ENCODE assay signal across 22 cellular contexts in the genomic region with DNA sequence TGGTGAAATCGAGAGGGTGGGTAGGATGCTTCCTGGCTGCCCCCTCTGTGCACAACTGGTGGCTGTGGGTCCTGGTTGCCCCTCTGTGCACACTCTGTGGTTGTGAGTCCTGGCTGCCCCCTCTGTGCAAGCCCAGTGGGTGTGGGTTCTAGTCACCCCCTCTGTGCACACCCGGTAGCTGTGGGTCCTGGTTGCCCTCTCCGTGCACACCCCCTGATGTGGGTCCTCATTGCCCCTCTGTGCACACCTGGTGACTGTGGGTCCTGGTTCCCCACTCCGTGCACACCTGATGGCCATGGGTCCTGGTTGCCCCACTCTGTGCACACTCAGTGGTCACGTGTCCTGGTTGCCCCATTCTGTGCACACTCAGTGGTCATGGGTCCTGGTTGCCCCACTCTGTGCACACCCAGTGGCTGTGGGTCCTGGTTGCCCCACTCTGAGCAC. TPM values are rescaled to one million over a fixed set of nuclear protein-coding genes. Genes with fewer than 3 reads are reported as not detected.
DNase-seq lines count a peak whose midpoint lies in the region; ATAC-seq and TF ChIP-seq lines count a peak whose summit lies in the region.
"Had no signal": no experiment of that assay in that cellular context is flagged by ENCODE, and none has a peak within 500 bp of the region (broad histone marks: within the 10 kb centered on the region; RNA-seq: fewer than 3 reads in every experiment).

No MANE protein-coding gene starts in this region.

- intact Hi-C loops in right cardiac atrium (cut with DNase I) (no loop called here), Right ventricle myocardium inferior (cut with DNase I) (no loop called here), upper lobe of right lung (cut with DNase I) (no loop called here)

- H3K79me2 ChIP-seq in SK-N-SH (ENCODE audit: insufficient read depth): no peaks in the 10 kb centered on the region

- H3K9me2 ChIP-seq in SK-N-SH: no peaks in the 10 kb centered on the region

- no peaks in the 10 kb centered on the region for H4K20me1 ChIP-seq in SK-N-SH (ENCODE audit: insufficient read depth)

- H3K4me1 ChIP-seq in SK-N-SH (ENCODE audit: control insufficient read depth in 1 of 2, insufficient read depth in 2 of 2, low read depth in 1 of 2, low read length in 1 of 2) (peaks cover 0 to 80% of the 10 kb centered on the region in 2 experiments; a peak in 2 of 4 replicates), right cardiac atrium (ENCODE audit: control insufficient read depth, insufficient read depth, low read length) (no peaks in the 10 kb centered on the region), neuronal stem cell (ENCODE audit: control insufficient read depth in 2 of 2, insufficient read depth in 1 of 2, low read depth in 1 of 2, low read length in 2 of 2) (no peaks in the 10 kb centered on the region), upper lobe of right lung (no peaks in the 10 kb centered on the region)
- H3K4me1 ChIP-seq: tibial artery had no signal

- H3K9me3 ChIP-seq in SK-N-SH: no peaks in the 10 kb centered on the region
- H3K9me3 ChIP-seq in right cardiac atrium (ENCODE audit: control insufficient read depth, low read length): no peaks in the 10 kb centered on the region
- H3K9me3 ChIP-seq in neuronal stem cell (replicated peaks in 1 of 2; ENCODE audit: control insufficient read depth in 2 of 2, insufficient read depth in 1 of 2, low read depth in 1 of 2, low read length in 2 of 2): no peaks in the 10 kb centered on the region
- H3K9me3 ChIP-seq in upper lobe of right lung: no peaks in the 10 kb centered on the region
- H3K9me3 ChIP-seq: tibial artery had no signal

- H3K4me3 ChIP-seq in SK-N-SH (ENCODE audit: low read depth in 2 of 2, low read length in 1 of 2): no peak overlapping the region; a peak in 1 of 4 replicates
- no peak overlapping the region for H3K4me3 ChIP-seq in right cardiac atrium (ENCODE audit: low read length)
- H3K4me3 ChIP-seq in neuronal stem cell (ENCODE audit: low read length in 2 of 2): no peak overlapping the region
- no peak overlapping the region for H3K4me3 ChIP-seq in upper lobe of right lung
- H3K4me3 ChIP-seq: lung, SK-N-MC, tibial artery had no signal

- H4K8ac ChIP-seq in neuronal stem cell (ENCODE audit: low read depth, low read length): peak overlapping the region; percentile 72

- H3K4ac ChIP-seq in neuronal stem cell (ENCODE audit: low read length): peak overlapping the region; percentile 81

- no peak overlapping the region for H3K18ac ChIP-seq in neuronal stem cell (ENCODE audit: low read length)

- DNase-seq in SK-N-SH (no peak), right cardiac atrium (peak; percentile 3 to 24 (median 20)), Right ventricle myocardium inferior (ENCODE audit: missing footprints) (no peak), neuronal stem cell (ENCODE audit: low spot score) (no peak), upper lobe of right lung (peak; percentile 48)
- no peak for DNase-seq in effector CD4-positive, alpha-beta T cell
- DNase-seq: activated CD4-positive, alpha-beta T cell treated with anti-CD3 and anti-CD28 coated beads for 4 hours; CD8-positive, alpha-beta T cell; cerebellar nuclear complex; DMS 273 treated with DMSO at 0.1 percent for 48 hours; MV-4-11; NCI-H1436 treated with DMSO at 0.1 percent for 48 hours had no signal

- POLR2A ChIA-PET in SK-N-SH (lab: Yijun Ruan, JAX): interaction anchor here (0.8 to 6.3 kb wide), 19 partner anchors 8 to 185 kb away, joined by 3 to 50 read pairs (median 5); a partner anchor contains a TSS

- H2AK5ac ChIP-seq in neuronal stem cell (ENCODE audit: low read depth, low read length): peak overlapping the region; percentile 66

- H3K14ac ChIP-seq in neuronal stem cell (ENCODE audit: low read length): no peak overlapping the region

- no peaks in the 10 kb centered on the region for H3K36me3 ChIP-seq in SK-N-SH (replicated peaks in 1 of 2; ENCODE audit: control insufficient read depth in 1 of 2, insufficient read depth in 2 of 2, low read length in 1 of 2)
- no peaks in the 10 kb centered on the region for H3K36me3 ChIP-seq in neuronal stem cell (replicated peaks in 1 of 2; ENCODE audit: control insufficient read depth in 2 of 2, insufficient read depth in 2 of 2, low read length in 2 of 2)
- H3K36me3 ChIP-seq in upper lobe of right lung: no peaks in the 10 kb centered on the region
- H3K36me3 ChIP-seq: tibial artery had no signal

- no peak overlapping the region for H3K4me2 ChIP-seq in SK-N-SH
- H3K4me2 ChIP-seq in neuronal stem cell (ENCODE audit: insufficient read depth, low read length, poor library complexity, severe bottlenecking): no peak overlapping the region

- H2BK12ac ChIP-seq in neuronal stem cell (ENCODE audit: low read length): peak overlapping the region; percentile 77

- H3K27ac ChIP-seq in SK-N-SH (ENCODE audit: low read depth in 2 of 2, low read length in 1 of 2) (peak overlapping the region in 1 of 2 experiments; percentile 100; a peak in 2 of 4 replicates), right cardiac atrium (ENCODE audit: low read length) (no peak overlapping the region), neuronal stem cell (replicated peaks; ENCODE audit: low read length) (no peak overlapping the region), upper lobe of right lung (no peak overlapping the region)
- H3K27ac ChIP-seq: 22Rv1, epithelial cell of prostate, RWPE1, SK-N-MC, tibial artery had no signal

- H4K91ac ChIP-seq in neuronal stem cell (ENCODE audit: low read depth, low read length, poor library complexity): no peak overlapping the region

- H3K9ac ChIP-seq in SK-N-SH (no peak overlapping the region), neuronal stem cell (ENCODE audit: low read depth, low read length, poor library complexity) (peak overlapping the region; percentile 74)

- 50% methylated on average over 5 of the region's 5 CpGs for WGBS in SK-N-SH (ENCODE audit: low lambda C conversion rate)
- 79% methylated on average over 5 of the region's 5 CpGs for WGBS in right cardiac atrium
- no CpG with 5 or more reads among the region's 5 CpGs for WGBS in neuronal stem cell (ENCODE audit: extremely low coverage in 2 of 2, insufficient read length in 2 of 2, insufficient replicate concordance in 1 of 2), 2 donors

- TF ChIP-seq EP300 in SK-N-SH (IDR thresholded peaks at IDR 0.05; ENCODE audit: borderline replicate concordance in 1 of 2, low read depth in 1 of 2, low read length in 1 of 2): no peak

- TF ChIP-seq CTCF in SK-N-SH (IDR thresholded peaks at IDR 0.05): no peak
- no peak for TF ChIP-seq CTCF in upper lobe of right lung (IDR thresholded peaks at IDR 0.05)

- CTCF ChIA-PET in SK-N-SH (lab: Yijun Ruan, JAX): interaction anchor here (0.7 to 3.1 kb wide), 11 partner anchors 13 to 186 kb away, joined by 3 to 19 read pairs (median 5); a partner anchor contains a TSS

- H3K79me1 ChIP-seq in neuronal stem cell (ENCODE audit: low read depth, low read length): no peaks in the 10 kb centered on the region

- no peak overlapping the region for H2BK15ac ChIP-seq in neuronal stem cell (ENCODE audit: low read length)

- peak overlapping the region; percentile 66 for H3K23ac ChIP-seq in neuronal stem cell (ENCODE audit: low read depth, low read length, poor library complexity)

- no peaks in the 10 kb centered on the region for H3F3A ChIP-seq in SK-N-SH (replicated peaks; ENCODE audit: insufficient read depth)

- TF ChIP-seq POLR2A in GM18505 (IDR thresholded peaks at IDR 0.05; ENCODE audit: borderline replicate concordance, extremely low read depth, insufficient read depth, insufficient read length): no peak

- no peak for TF ChIP-seq RAD21 in SK-N-SH (IDR thresholded peaks at IDR 0.05; ENCODE audit: low read length)

- H2BK120ac ChIP-seq in neuronal stem cell (ENCODE audit: low read depth, low read length): no peak overlapping the region

- H2AFZ ChIP-seq in SK-N-SH (ENCODE audit: low read depth) (no peak overlapping the region), neuronal stem cell (ENCODE audit: low read length) (no peak overlapping the region)

- no peak; the same call in 2 of the 3 replicates for ATAC-seq in SK-N-SH treated with all-trans-retinoic acid at 6 μM for 48 hours
- ATAC-seq in right cardiac atrium: no peak
- no peak for ATAC-seq in Right ventricle myocardium inferior
- peak; percentile 28 for ATAC-seq in upper lobe of right lung
- no peak for ATAC-seq in GM18505 (IDR thresholded peaks at IDR 0.05; ENCODE audit: unreplicated experiment)
- ATAC-seq: CD8-positive, alpha-beta T cell; T-helper 17 cell had no signal

- no peaks in the 10 kb centered on the region for H3K27me3 ChIP-seq in SK-N-SH (ENCODE audit: insufficient read depth)
- no peaks in the 10 kb centered on the region for H3K27me3 ChIP-seq in right cardiac atrium (ENCODE audit: control insufficient read depth, insufficient read depth)
- peaks cover 0 to 2% (median 0%) of the 10 kb centered on the region in 3 experiments for H3K27me3 ChIP-seq in neuronal stem cell (ENCODE audit: control insufficient read depth in 3 of 3, insufficient read depth in 3 of 3, low read depth in 1 of 3, low read length in 3 of 3)
- peaks cover 6% of the 10 kb centered on the region for H3K27me3 ChIP-seq in upper lobe of right lung

- H2BK5ac ChIP-seq in neuronal stem cell (ENCODE audit: low read length): peak overlapping the region; percentile 59

TF ChIP-seq in SK-N-SH treated with all-trans-retinoic acid at 6 μM for 48 hours, 23 proteins besides CTCF, POLR2A, EP300 and RAD21 (continues in another document):
- TF ChIP-seq OSR1 (CRISPR knock-in tag; IDR thresholded peaks at IDR 0.05) (no peak), ZNF565 (CRISPR knock-in tag; conservative IDR thresholded peaks at IDR 0.05; ENCODE audit: low read depth) (peak; percentile 78), PPARA (CRISPR knock-in tag; IDR thresholded peaks at IDR 0.05; ENCODE audit: borderline replicate concordance) (no peak), GLIS3 (CRISPR knock-in tag; IDR thresholded peaks at IDR 0.05) (no peak)

TF ChIP-seq in SK-N-SH, 30 proteins besides CTCF, POLR2A, EP300 and RAD21 (continues in another document):
- TF ChIP-seq NFIC (IDR thresholded peaks at IDR 0.05; ENCODE audit: borderline replicate concordance): no peak
- no peak for TF ChIP-seq POLR2AphosphoS5 (IDR thresholded peaks at IDR 0.05; ENCODE audit: low read depth, low read length)
- no peak for TF ChIP-seq TCF12 (IDR thresholded peaks at IDR 0.05)
- TF ChIP-seq MXI1 (IDR thresholded peaks at IDR 0.05; ENCODE audit: low read depth, low read length): no peak
- TF ChIP-seq, protein P1, sequence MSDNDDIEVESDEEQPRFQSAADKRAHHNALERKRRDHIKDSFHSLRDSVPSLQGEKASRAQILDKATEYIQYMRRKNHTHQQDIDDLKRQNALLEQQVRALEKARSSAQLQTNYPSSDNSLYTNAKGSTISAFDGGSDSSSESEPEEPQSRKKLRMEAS (IDR thresholded peaks at IDR 0.05; ENCODE audit: low read depth): no peak
- TF ChIP-seq FOXJ3 (CRISPR knock-in tag; IDR thresholded peaks at IDR 0.05): no peak
- no peak for TF ChIP-seq GATA2 (CRISPR knock-in tag; IDR thresholded peaks at IDR 0.05)

RNA-seq across cellular contexts. Expression of a gene that starts 20.3 kb away (rescaled TPM):
- polyA plus RNA-seq in SK-N-SH (2012; rRNA removed): 3.2 and 6.8 TPM in 2 replicates
- polyA plus RNA-seq in SK-N-SH (2012; cell fraction: cytosol; rRNA removed): 5.8 and 12.3 TPM in 2 replicates
- 11.5 and 17.8 TPM in 2 replicates for polyA plus RNA-seq in SK-N-SH (2012; cell fraction: nucleus; rRNA removed)
- total RNA-seq in right cardiac atrium: under 1 TPM; 0.23 to 0.47 (median 0.33) TPM
- 0.59 TPM for polyA plus RNA-seq in right cardiac atrium
- total RNA-seq in Right ventricle myocardium inferior: 7.7 TPM
- polyA plus RNA-seq in neuronal stem cell (2013, experiment 1 of 2): 2.3 TPM
- polyA plus RNA-seq in neuronal stem cell (2013, experiment 2 of 2): 2.2 TPM
- total RNA-seq in upper lobe of right lung: 1.0 TPM
- total RNA-seq: CD8-positive, alpha-beta T cell; LHCN-M2 had no signal

Comparison
In these comparisons a context has a peak if more than half of its experiments do, and no peak if none do; other contexts are left out.
1. DNase-seq: peak in right cardiac atrium (3 of 3) and upper lobe of right lung (single experiment); none in SK-N-SH (single experiment), Right ventricle myocardium inferior (single experiment), neuronal stem cell (single experiment) and effector CD4-positive, alpha-beta T cell (single experiment).